In genomic region chr12:48818831-48819590, GRCh38 we compare ENCODE assay signal across 8 cellular contexts. TPM values are rescaled to one million over a fixed set of nuclear protein-coding genes. Genes with fewer than 3 reads are reported as not detected.
DNase-seq lines count a peak whose midpoint lies in the region; ATAC-seq and TF ChIP-seq lines count a peak whose summit lies in the region.

No MANE protein-coding gene starts in this region.

- peak overlapping the region; percentile 86 for H3K4me2 ChIP-seq in neural cell (ENCODE audit: low read length)

- DNase-seq in NCI-H146 (lab: John Stamatoyannopoulos, UW) = peak; percentile 66
- DNase-seq in NCI-H146 treated with DMSO at 0.1 percent for 48 hours (lab: John Stamatoyannopoulos, UW; ENCODE audit: unreplicated experiment) = no peak
- DNase-seq in RWPE2 (ENCODE audit: low spot score) = no peak
- DNase-seq in colonic mucosa = peak; percentile 69
- no peak for DNase-seq in left lobe of liver (ENCODE audit: low spot score)
- no peak for DNase-seq in omental fat pad (ENCODE audit: low spot score)

- peak overlapping the region; percentile 80 for H2AFZ ChIP-seq in neural cell (ENCODE audit: low read depth, low read length)

- no peaks in the 10 kb centered on the region for H3K9me3 ChIP-seq in RWPE2 (ENCODE audit: severe bottlenecking)
- no peaks in the 10 kb centered on the region for H3K9me3 ChIP-seq in colonic mucosa
- H3K9me3 ChIP-seq in neural cell (ENCODE audit: low read length) = no peaks in the 10 kb centered on the region

- TF ChIP-seq CTCF in RWPE2 (IDR thresholded peaks at IDR 0.05; ENCODE audit: poor library complexity, severe bottlenecking) (peak; percentile 18), colonic mucosa (IDR thresholded peaks at IDR 0.05) (no peak), neural cell (IDR thresholded peaks at IDR 0.05; ENCODE audit: poor library complexity, severe bottlenecking) (peak; percentile 68), omental fat pad (IDR thresholded peaks at IDR 0.05) (no peak)

- H3K4me3 ChIP-seq in RWPE2 (ENCODE audit: severe bottlenecking) = peak overlapping the region; percentile 58
- peak overlapping the region; percentile 62 for H3K4me3 ChIP-seq in colonic mucosa
- H3K4me3 ChIP-seq in neural cell (ENCODE audit: low read length) = peak overlapping the region; percentile 96

- TF ChIP-seq RAD21 in neural cell (conservative IDR thresholded peaks at IDR 0.05) = no peak

- H3K4me1 ChIP-seq in RWPE2 (ENCODE audit: insufficient read depth, poor library complexity, severe bottlenecking) (no peaks in the 10 kb centered on the region), colonic mucosa (peaks cover 8% of the 10 kb centered on the region)

- no peak for TF ChIP-seq EP300 in neural cell (conservative IDR thresholded peaks at IDR 0.05; ENCODE audit: poor library complexity, severe bottlenecking)

- H3K9me2 ChIP-seq in neural cell (ENCODE audit: insufficient read depth, low read length) = no peaks in the 10 kb centered on the region

- peaks cover 50% of the 10 kb centered on the region for H3K79me2 ChIP-seq in neural cell (replicated peaks; ENCODE audit: insufficient read depth, low read length)

- intact Hi-C loops in colonic mucosa (cut with DNase I) = no loop called here

- ATAC-seq in RWPE2 (ENCODE audit: low read depth) (no peak), left lobe of liver (no peak), GM21528 (IDR thresholded peaks at IDR 0.05; ENCODE audit: low FRiP score, unreplicated experiment) (no peak), omental fat pad (ENCODE audit: low FRiP score) (no peak)

- H3K27ac ChIP-seq in RWPE2 (ENCODE audit: poor library complexity, severe bottlenecking) (no peak overlapping the region), colonic mucosa (no peak overlapping the region), neural cell (ENCODE audit: low read length) (peak overlapping the region; percentile 97)

- no peaks in the 10 kb centered on the region for H3K27me3 ChIP-seq in RWPE2 (ENCODE audit: insufficient read depth, poor library complexity, severe bottlenecking)
- H3K27me3 ChIP-seq in colonic mucosa = no peaks in the 10 kb centered on the region
- no peaks in the 10 kb centered on the region for H3K27me3 ChIP-seq in neural cell (ENCODE audit: insufficient read depth, low read depth, low read length)

- H4K20me1 ChIP-seq in neural cell (ENCODE audit: insufficient read depth) = peaks cover 3% of the 10 kb centered on the region

- H3K36me3 ChIP-seq in RWPE2 (ENCODE audit: low read depth) (no peaks in the 10 kb centered on the region), colonic mucosa (no peaks in the 10 kb centered on the region), neural cell (ENCODE audit: insufficient read depth, low read length) (no peaks in the 10 kb centered on the region)

- H3K9ac ChIP-seq in colonic mucosa (ENCODE audit: low read depth in 2 of 2, low read length in 2 of 2) (peak overlapping the region in 1 of 2 donors; percentile 51), neural cell (ENCODE audit: low read length) (peak overlapping the region; percentile 97)

- H3F3A ChIP-seq in neural cell (ENCODE audit: insufficient read depth, low read length, poor library complexity, severe bottlenecking) = peaks cover 4% of the 10 kb centered on the region

TF ChIP-seq in neural cell, 6 proteins besides CTCF, POLR2A, EP300 and RAD21:
- TF ChIP-seq MXI1 (conservative IDR thresholded peaks at IDR 0.05; ENCODE audit: poor library complexity, severe bottlenecking) = peak; percentile 4
- TF ChIP-seq TAF1 (IDR thresholded peaks at IDR 0.05; ENCODE audit: low read depth) = no peak

RNA-seq across cellular contexts. Expression of gene CACNB3, which starts 0.7 kb away (rescaled TPM):
- 10 to 100 TPM; 23.4 to 54.5 TPM for total RNA-seq in colonic mucosa
- polyA plus RNA-seq in neural cell = 123 and 129 TPM in 2 replicates
- polyA minus RNA-seq in neural cell = 97.0 and 102 TPM in 2 replicates
- total RNA-seq in left lobe of liver = 2.6 TPM
- 10 to 100 TPM in 1 of 4 donors, 1 to 10 TPM in 3; 6.8 to 18.1 (median 8.5) TPM for total RNA-seq in omental fat pad

RNA-seq across cellular contexts. Expression of gene ADCY6, which starts 30.1 kb away (rescaled TPM):
- total RNA-seq in colonic mucosa (100 to 1,000 TPM in 1 of 2 donors, 10 to 100 TPM in 1; 84.7 to 121 TPM), left lobe of liver (21.3 TPM), omental fat pad (10 to 100 TPM; 30.9 to 57.1 (median 47.9) TPM)
- polyA plus RNA-seq in neural cell = 43.1 and 48.2 TPM in 2 replicates
- 33.9 and 36.3 TPM in 2 replicates for polyA minus RNA-seq in neural cell

RNA-seq across cellular contexts. Expression of gene DDX23, which starts 33.0 kb away (rescaled TPM):
- total RNA-seq in colonic mucosa = 100 to 1,000 TPM in 1 of 2 donors, 10 to 100 TPM in 1; 87.2 to 150 TPM
- polyA plus RNA-seq in neural cell = 94.6 and 96.5 TPM in 2 replicates
- polyA minus RNA-seq in neural cell = 68.2 and 73.7 TPM in 2 replicates
- total RNA-seq in left lobe of liver = 33.3 TPM
- total RNA-seq in omental fat pad = 10 to 100 TPM; 44.9 to 85.0 (median 62.0) TPM

RNA-seq across cellular contexts. Expression of gene RND1, which starts 46.7 kb away (rescaled TPM):
- total RNA-seq in colonic mucosa = 1 to 10 TPM; 2.5 to 3.4 TPM
- 1.3 and 5.8 TPM in 2 replicates for polyA plus RNA-seq in neural cell
- polyA minus RNA-seq in neural cell = 4.3 and 6.3 TPM in 2 replicates
- 32.0 TPM for total RNA-seq in left lobe of liver
- 1 to 10 TPM; 1.3 to 5.8 (median 4.6) TPM for total RNA-seq in omental fat pad

Comparison
In these comparisons a context has a peak if more than half of its experiments do, and no peak if none do; other contexts are left out.
1. DNase-seq: peak in NCI-H146 (single experiment) and colonic mucosa (single experiment); none in NCI-H146 treated with DMSO at 0.1 percent for 48 hours (single experiment), RWPE2 (single experiment), left lobe of liver (single experiment) and omental fat pad (single experiment).
2. CTCF ChIP-seq: peak in RWPE2 (single experiment) and neural cell (single experiment); none in colonic mucosa (single experiment) and omental fat pad (0 of 3).
3. Peak in every context shown above with its lines, with median percentiles within 50 percentile points of each other: H3K4me3 ChIP-seq.